ENCODE assay signal across 18 cellular contexts in genomic region chr12:65828711-65829339, GRCh38. TPM values are rescaled to one million over a fixed set of nuclear protein-coding genes. Genes with fewer than 3 reads are reported as not detected.
DNase-seq lines count a peak whose midpoint lies in the region; ATAC-seq, FAIRE-seq and TF ChIP-seq lines count a peak whose summit lies in the region.
"Had no signal": no experiment of that assay in that cellular context is flagged by ENCODE, and none has a peak within 500 bp of the region (broad histone marks: within the 10 kb centered on the region; RNA-seq: fewer than 3 reads in every experiment).

No MANE protein-coding gene starts in this region.

- POLR2A ChIA-PET in HepG2 (lab: Yijun Ruan, JAX), result interaction anchor here (1.3 kb wide), 1 partner anchor 10 kb away, joined by 4 read pairs; no protein-coding TSS in a partner anchor

- FAIRE-seq in HepG2 (lab: Jason Lieb, UNC), result no peak
- no peak for FAIRE-seq in keratinocyte (lab: Jason Lieb, UNC)

- H3K4me3 ChIP-seq in HepG2 (replicated peaks in 1 of 3; ENCODE audit: insufficient read depth in 1 of 3, low read depth in 2 of 3, low read length in 3 of 3) (peak overlapping the region; percentile 76 to 98 (median 97); a peak in 5 of 6 replicates), right lobe of liver (no peak overlapping the region), keratinocyte (ENCODE audit: control insufficient read depth in 2 of 3, extremely low read depth in 1 of 3, insufficient read depth in 2 of 3, low read depth in 1 of 3, low read length in 3 of 3) (peak overlapping the region; percentile 82 to 96 (median 87))
- H3K4me3 ChIP-seq: ovary had no signal

- peak overlapping the region; percentile 99 for H3K4me2 ChIP-seq in HepG2 (ENCODE audit: low read depth, low read length)
- peak overlapping the region; percentile 97 for H3K4me2 ChIP-seq in keratinocyte (ENCODE audit: control insufficient read depth, extremely low read depth, insufficient read depth, low read depth, low read length)

- no peak overlapping the region for H2AFZ ChIP-seq in HepG2 (ENCODE audit: low read length)
- no peak overlapping the region for H2AFZ ChIP-seq in keratinocyte (ENCODE audit: control insufficient read depth, low read length)

- H3K9me3 ChIP-seq in HepG2 (ENCODE audit: low read length) (no peaks in the 10 kb centered on the region), right lobe of liver (no peaks in the 10 kb centered on the region), keratinocyte (ENCODE audit: control insufficient read depth, low read depth, low read length) (no peaks in the 10 kb centered on the region)
- H3K9me3 ChIP-seq: ovary had no signal

- BruUV-seq in HepG2 (replicated peaks; lab: Mats Ljungman, UMichigan), result no TSS peak

- intact Hi-C loops in HepG2 (cut with micrococcal nuclease; ENCODE audit: unreplicated experiment), result loop anchor here (5.0 to 10.0 kb wide), 4 partner anchors 108 to 524 kb away; no protein-coding TSS in a partner anchor
- intact Hi-C loops in right lobe of liver (cut with DNase I), result no loop called here

- H3K79me2 ChIP-seq in HepG2 (ENCODE audit: insufficient read depth, low read length) (peaks cover 85% of the 10 kb centered on the region), keratinocyte (ENCODE audit: control insufficient read depth, insufficient read depth, low read length) (peaks cover 92% of the 10 kb centered on the region)

- dilution Hi-C loops in keratinocyte (cut with MboI; ENCODE audit: extremely low pct_ligation_motif_present, low sequenced_read_pairs), result no loop called here

- no peaks in the 10 kb centered on the region for H3K9me1 ChIP-seq in keratinocyte (ENCODE audit: control insufficient read depth, extremely low read depth, insufficient read depth, low read length)

- whole genome bisulfite sequencing in HepG2 (ENCODE audit: low lambda C conversion rate), result 48% methylated on average over 3 of the region's 3 CpGs
- 49% methylated on average over 3 of the region's 3 CpGs for WGBS in right lobe of liver (ENCODE audit: insufficient coverage, low coverage, low lambda C conversion rate, missing lambda C conversion rate)

- peaks cover 59% of the 10 kb centered on the region for H3K4me1 ChIP-seq in HepG2 (ENCODE audit: insufficient read depth, low read length)
- peaks cover 0 to 14% (median 3%) of the 10 kb centered on the region in 4 donors for H3K4me1 ChIP-seq in right lobe of liver
- peaks cover 37% of the 10 kb centered on the region for H3K4me1 ChIP-seq in keratinocyte (ENCODE audit: control insufficient read depth, extremely low read depth, insufficient read depth, low read length)

- TF ChIP-seq RAD21 in HepG2 (CRISPR knock-in tag; IDR thresholded peaks at IDR 0.05), result no peak

- H3K9ac ChIP-seq in HepG2 (ENCODE audit: insufficient read depth, low read depth, low read length) (peak overlapping the region; percentile 76; the same call in 1 of the 2 replicates), keratinocyte (ENCODE audit: control insufficient read depth, extremely low read depth, insufficient read depth, low read length) (peak overlapping the region; percentile 96)

- TF ChIP-seq EP300 in HepG2 (IDR thresholded peaks at IDR 0.05; ENCODE audit: low read depth in 2 of 2, low read length in 2 of 2), result no peak
- no peak for TF ChIP-seq EP300 in HepG2 (CRISPR knock-in tag; IDR thresholded peaks at IDR 0.05; ENCODE audit: borderline replicate concordance)

- CTCF ChIA-PET in HepG2 (lab: Yijun Ruan, JAX; ENCODE audit: low intra/inter-chr PET ratio, low total read pairs), result no interaction called here

- ATAC-seq in HepG2, result no peak
- ATAC-seq in right lobe of liver, result no peak
- ATAC-seq in HG03108 (IDR thresholded peaks at IDR 0.05; ENCODE audit: unreplicated experiment), result no peak
- no peak for ATAC-seq in HG02763 (IDR thresholded peaks at IDR 0.05; ENCODE audit: unreplicated experiment)
- ATAC-seq in HG03175 (IDR thresholded peaks at IDR 0.05; ENCODE audit: unreplicated experiment), result no peak
- no peak for ATAC-seq in GM18909 (IDR thresholded peaks at IDR 0.05; ENCODE audit: poor library complexity, unreplicated experiment)
- ATAC-seq: stimulated activated naive B cell treated with anti-CD40 and anti-IgM and Interleukin-4, amounts not matched to agents 10 μg/mL and 1 μg/mL and 100 μg/mL, for 72 hours had no signal

- no peaks in the 10 kb centered on the region; a peak in 1 of 5 replicates for H3K27me3 ChIP-seq in HepG2 (ENCODE audit: control insufficient read depth in 1 of 2, insufficient read depth in 2 of 2, low read length in 2 of 2)
- peaks cover under 1 to 7% of the 10 kb centered on the region in 2 donors for H3K27me3 ChIP-seq in right lobe of liver
- no peaks in the 10 kb centered on the region for H3K27me3 ChIP-seq in keratinocyte (ENCODE audit: control insufficient read depth, extremely low read depth, insufficient read depth, low read length)
- H3K27me3 ChIP-seq: ovary had no signal

- TF ChIP-seq POLR2A in HepG2 (IDR thresholded peaks at IDR 0.05; ENCODE audit: insufficient read depth in 1 of 2, low read depth in 2 of 2, low read length in 2 of 2) (no peak), right lobe of liver (IDR thresholded peaks at IDR 0.05) (no peak)

- no peak for DNase-seq in HepG2 (ENCODE audit: low spot score)
- no peak for DNase-seq in right lobe of liver
- DNase-seq in dermis blood vessel endothelial cell, result peak; percentile 24
- no peak for DNase-seq in keratinocyte (ENCODE audit: low read depth, low spot score)
- DNase-seq: activated CD4-positive, alpha-beta T cell treated with anti-CD3 and anti-CD28 coated beads, Interleukin-2, amount 10 ng/mL, durations not matched to agents 24 days and 14 days; activated naive CD4-positive, alpha-beta T cell treated with anti-CD3 and anti-CD28 coated beads for 36 hours; CD4-positive, alpha-beta T cell; KG1; NCI-H1105; NCI-H2171 treated with DMSO at 0.1 percent for 48 hours; ovary; small intestine; stimulated activated naive B cell treated with anti-CD40 and anti-IgM and Interleukin-4, amounts not matched to agents 10 μg/mL and 1 μg/mL and 100 μg/mL, for 72 hours; trophoblast cell had no signal

- H3K36me3 ChIP-seq in HepG2 (replicated peaks in 1 of 2; ENCODE audit: control insufficient read depth in 1 of 2, insufficient read depth in 2 of 2, low read length in 2 of 2) (peaks cover 3 to 13% of the 10 kb centered on the region in 2 experiments; a peak in 3 of 5 replicates), right lobe of liver (no peaks in the 10 kb centered on the region), keratinocyte (ENCODE audit: control insufficient read depth in 2 of 2, extremely low read depth in 1 of 2, insufficient read depth in 2 of 2, low read length in 2 of 2) (peaks cover 11 to 14% of the 10 kb centered on the region in 2 experiments)
- H3K36me3 ChIP-seq: ovary had no signal

- no peaks in the 10 kb centered on the region; the same call in 1 of the 2 replicates for H4K20me1 ChIP-seq in HepG2 (ENCODE audit: insufficient read depth, low read length)
- H4K20me1 ChIP-seq in keratinocyte (ENCODE audit: control insufficient read depth, extremely low read depth, insufficient read depth, low read length), result no peaks in the 10 kb centered on the region

- in situ Hi-C loops in HepG2 (cut with HindIII; ENCODE audit: extremely low pct_ligation_motif_present, low pct_unique_long_range_greater_than_20kb), result no loop called here

- H3K27ac ChIP-seq in HepG2 (ENCODE audit: extremely low read length, insufficient read depth, low read length) (peak overlapping the region; percentile 11), right lobe of liver (no peak overlapping the region), keratinocyte (ENCODE audit: control insufficient read depth, insufficient read depth, low read length) (peak overlapping the region; percentile 79)
- H3K27ac ChIP-seq: ovary had no signal

- TF ChIP-seq CTCF in HepG2 (CRISPR knock-in tag; IDR thresholded peaks at IDR 0.05) (no peak), right lobe of liver (IDR thresholded peaks at IDR 0.05) (no peak), keratinocyte (optimal IDR thresholded peaks at IDR 0.05 in 1 of 3, IDR thresholded peaks at IDR 0.05 in 1 of 3, conservative IDR thresholded peaks at IDR 0.05 in 1 of 3; ENCODE audit: extremely low read depth in 1 of 3, insufficient read depth in 2 of 3, low read length in 3 of 3) (no peak)

TF ChIP-seq in HepG2, 621 proteins besides CTCF, POLR2A, EP300 and RAD21 (continues in another document):
- no peak for TF ChIP-seq ZNF569 (CRISPR knock-in tag; IDR thresholded peaks at IDR 0.05; ENCODE audit: borderline replicate concordance)

RNA-seq across cellular contexts. Expression of gene HMGA2, which starts 4.5 kb away (rescaled TPM):
- total RNA-seq in HepG2 (2016; rRNA removed; fragmentation: Illumina TruSeq; extraction: Trizol) (72.0 and 104 TPM in 2 replicates), right lobe of liver (under 1 TPM in 1 of 6 experiments, not detected in 5; 0.04 TPM), dermis blood vessel endothelial cell (4.4 and 6.5 TPM in 2 replicates)
- 10.3 and 11.3 TPM in 2 replicates for total RNA-seq in HepG2 (2016; cell fraction: cytosol; rRNA removed; fragmentation: Illumina TruSeq; extraction: Trizol; ENCODE audit: low read depth)
- 70.8 and 101 TPM in 2 replicates for total RNA-seq in HepG2 (2016; cell fraction: insoluble cytoplasmic fraction; rRNA removed; fragmentation: Illumina TruSeq; extraction: Trizol)
- total RNA-seq in HepG2 (2016; cell fraction: membrane; rRNA removed; fragmentation: Illumina TruSeq; extraction: Trizol), result 53.4 and 58.8 TPM in 2 replicates
- 103 and 110 TPM in 2 replicates for total RNA-seq in HepG2 (2016; cell fraction: nucleus; rRNA removed; fragmentation: Illumina TruSeq; extraction: Trizol)
- polyA plus RNA-seq in HepG2 (2011; rRNA removed) (50.6 and 78.1 TPM in 2 replicates), keratinocyte (64.8 to 122 TPM (median 81.0 TPM) in 3 replicates)
- 32.1 and 38.5 TPM in 2 replicates for polyA plus RNA-seq in HepG2 (2011; cell fraction: cytosol; rRNA removed)
- polyA plus RNA-seq in HepG2 (2011; cell fraction: nucleus; rRNA removed), result 54.1 and 79.2 TPM in 2 replicates
- 52.3 and 73.9 TPM in 2 replicates for polyA plus RNA-seq in HepG2 (2012)
- polyA plus RNA-seq in HepG2 (2016; cell fraction: cytosol; fragmentation: Illumina TruSeq; extraction: Trizol; ENCODE audit: low read depth), result 14.3 and 15.4 TPM in 2 replicates
- polyA plus RNA-seq in HepG2 (2016; cell fraction: insoluble cytoplasmic fraction; fragmentation: Illumina TruSeq; extraction: Trizol; ENCODE audit: low read depth), result 174 and 181 TPM in 2 replicates
- polyA plus RNA-seq in HepG2 (2016; cell fraction: membrane; fragmentation: Illumina TruSeq; extraction: Trizol; ENCODE audit: low read depth), result 53.7 and 56.6 TPM in 2 replicates
- 130 and 131 TPM in 2 replicates for polyA plus RNA-seq in HepG2 (2016; cell fraction: nucleus; fragmentation: Illumina TruSeq; extraction: Trizol; ENCODE audit: insufficient read depth, low read depth)
- polyA minus RNA-seq in HepG2 (2011; rRNA and poly(A)+ RNA removed; ENCODE audit: low replicate concordance), result 1.8 and 64.4 TPM in 2 replicates
- 59.6 and 77.1 TPM in 2 replicates for polyA minus RNA-seq in HepG2 (2011; cell fraction: cytosol; rRNA and poly(A)+ RNA removed)
- 137 and 165 TPM in 2 replicates for polyA minus RNA-seq in HepG2 (2011; cell fraction: nucleus; rRNA and poly(A)+ RNA removed)
- polyA plus RNA-seq in keratinocyte (2011; ENCODE audit: low read depth), result 7.8 TPM
- 59.5 and 111 TPM in 2 replicates for polyA plus RNA-seq in keratinocyte (2011; cell fraction: cytosol; rRNA removed)
- 150 and 155 TPM in 2 replicates for polyA plus RNA-seq in keratinocyte (2011; cell fraction: nucleus; rRNA removed)
- polyA plus RNA-seq in keratinocyte (2012; ENCODE audit: low replicate concordance), result 15.2 and 97.6 TPM in 2 replicates
- 40.2 to 165 TPM (median 59.4 TPM) in 3 replicates for polyA minus RNA-seq in keratinocyte
- polyA minus RNA-seq in keratinocyte (2011; cell fraction: cytosol; rRNA and poly(A)+ RNA removed), result 152 TPM
- polyA minus RNA-seq in keratinocyte (2011; cell fraction: nucleus; rRNA and poly(A)+ RNA removed), result 169 and 356 TPM in 2 replicates
- total RNA-seq: activated naive CD4-positive, alpha-beta T cell treated with anti-CD3 and anti-CD28 coated beads for 36 hours; CD4-positive, alpha-beta T cell had no signal

Comparison
In these comparisons a context has a peak if more than half of its experiments do, and no peak if none do; other contexts are left out.
1. H3K27ac ChIP-seq: peak in HepG2 (single experiment) and keratinocyte (single experiment); none in right lobe of liver (0 of 3).
2. H3K4me3 ChIP-seq: peak in HepG2 (3 of 3) and keratinocyte (3 of 3); none in right lobe of liver (0 of 3).